Comparison of ENCODE assay signal across 1 cellular context in the genomic region with DNA sequence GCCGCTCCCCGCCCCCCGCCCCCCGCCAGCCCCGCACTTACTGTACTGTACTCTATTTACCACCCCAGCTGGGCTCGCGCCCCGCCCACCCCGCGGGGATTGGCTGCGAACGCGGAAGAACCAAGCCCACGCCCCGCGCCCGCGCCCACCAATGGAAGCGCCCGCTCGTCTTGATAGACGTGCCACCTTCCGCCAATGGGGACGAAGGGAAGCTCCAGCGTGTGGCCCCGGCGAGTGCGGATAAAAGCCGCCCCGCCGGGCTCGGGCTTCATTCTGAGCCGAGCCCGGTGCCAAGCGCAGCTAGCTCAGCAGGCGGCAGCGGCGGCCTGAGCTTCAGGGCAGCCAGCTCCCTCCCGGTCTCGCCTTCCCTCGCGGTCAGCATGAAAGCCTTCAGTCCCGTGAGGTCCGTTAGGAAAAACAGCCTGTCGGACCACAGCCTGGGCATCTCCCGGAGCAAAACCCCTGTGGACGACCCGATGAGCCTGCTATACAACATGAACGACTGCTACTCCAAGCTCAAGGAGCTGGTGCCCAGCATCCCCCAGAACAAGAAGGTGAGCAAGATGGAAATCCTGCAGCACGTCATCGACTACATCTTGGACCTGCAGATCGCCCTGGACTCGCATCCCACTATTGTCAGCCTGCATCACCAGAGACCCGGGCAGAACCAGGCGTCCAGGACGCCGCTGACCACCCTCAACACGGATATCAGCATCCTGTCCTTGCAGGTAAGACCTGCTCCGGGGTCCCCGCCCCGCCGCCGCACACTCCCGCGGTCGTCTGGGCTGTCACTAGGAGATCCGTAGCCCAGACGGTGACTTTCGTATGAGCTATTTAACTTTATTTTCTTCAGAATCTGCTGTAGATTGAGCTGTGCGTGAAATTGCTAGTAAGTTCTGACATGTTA.
TF ChIP-seq lines count a peak whose summit lies in the region.

A gene with protein sequence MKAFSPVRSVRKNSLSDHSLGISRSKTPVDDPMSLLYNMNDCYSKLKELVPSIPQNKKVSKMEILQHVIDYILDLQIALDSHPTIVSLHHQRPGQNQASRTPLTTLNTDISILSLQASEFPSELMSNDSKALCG (plus strand): TSS at position 271 of the 907 bp plus-strand sequence. CDS start 110 bp downstream, at position 381.

TF ChIP-seq in GM12878, 131 proteins besides CTCF, POLR2A, EP300 and RAD21 (continued from another document and continues in another):
- TF ChIP-seq, protein P1, sequence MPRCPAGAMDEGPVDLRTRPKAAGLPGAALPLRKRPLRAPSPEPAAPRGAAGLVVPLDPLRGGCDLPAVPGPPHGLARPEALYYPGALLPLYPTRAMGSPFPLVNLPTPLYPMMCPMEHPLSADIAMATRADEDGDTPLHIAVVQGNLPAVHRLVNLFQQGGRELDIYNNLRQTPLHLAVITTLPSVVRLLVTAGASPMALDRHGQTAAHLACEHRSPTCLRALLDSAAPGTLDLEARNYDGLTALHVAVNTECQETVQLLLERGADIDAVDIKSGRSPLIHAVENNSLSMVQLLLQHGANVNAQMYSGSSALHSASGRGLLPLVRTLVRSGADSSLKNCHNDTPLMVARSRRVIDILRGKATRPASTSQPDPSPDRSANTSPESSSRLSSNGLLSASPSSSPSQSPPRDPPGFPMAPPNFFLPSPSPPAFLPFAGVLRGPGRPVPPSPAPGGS (IDR thresholded peaks at IDR 0.05; ENCODE audit: borderline replicate concordance, insufficient read depth, low read depth, low read length, poor library complexity, severe bottlenecking), result peak; percentile 52
- peak; percentile 83 for TF ChIP-seq SMARCA5 (IDR thresholded peaks at IDR 0.05)
- TF ChIP-seq NR2F1 (conservative IDR thresholded peaks at IDR 0.05), result 0 out of 2 replicates have a peak, but pooled peaks have one; percentile 38
- TF ChIP-seq, protein P2, sequence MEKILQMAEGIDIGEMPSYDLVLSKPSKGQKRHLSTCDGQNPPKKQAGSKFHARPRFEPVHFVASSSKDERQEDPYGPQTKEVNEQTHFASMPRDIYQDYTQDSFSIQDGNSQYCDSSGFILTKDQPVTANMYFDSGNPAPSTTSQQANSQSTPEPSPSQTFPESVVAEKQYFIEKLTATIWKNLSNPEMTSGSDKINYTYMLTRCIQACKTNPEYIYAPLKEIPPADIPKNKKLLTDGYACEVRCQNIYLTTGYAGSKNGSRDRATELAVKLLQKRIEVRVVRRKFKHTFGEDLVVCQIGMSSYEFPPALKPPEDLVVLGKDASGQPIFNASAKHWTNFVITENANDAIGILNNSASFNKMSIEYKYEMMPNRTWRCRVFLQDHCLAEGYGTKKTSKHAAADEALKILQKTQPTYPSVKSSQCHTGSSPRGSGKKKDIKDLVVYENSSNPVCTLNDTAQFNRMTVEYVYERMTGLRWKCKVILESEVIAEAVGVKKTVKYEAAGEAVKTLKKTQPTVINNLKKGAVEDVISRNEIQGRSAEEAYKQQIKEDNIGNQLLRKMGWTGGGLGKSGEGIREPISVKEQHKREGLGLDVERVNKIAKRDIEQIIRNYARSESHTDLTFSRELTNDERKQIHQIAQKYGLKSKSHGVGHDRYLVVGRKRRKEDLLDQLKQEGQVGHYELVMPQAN (conservative IDR thresholded peaks at IDR 0.05), result peak; percentile 85
- 0 out of 2 replicates have a peak, but pooled peaks have one; percentile 40 for TF ChIP-seq JUND (IDR thresholded peaks at IDR 0.05; ENCODE audit: low read depth, low read length)
- TF ChIP-seq MEF2B (IDR thresholded peaks at IDR 0.05; ENCODE audit: partially characterized antibody, poor library complexity, severe bottlenecking), result no peak
- TF ChIP-seq TCF12 (IDR thresholded peaks at IDR 0.05; ENCODE audit: low read depth, low read length), result peak; percentile 91
- no peak for TF ChIP-seq SMC3 (IDR thresholded peaks at IDR 0.05; ENCODE audit: borderline replicate concordance, low read length)
- TF ChIP-seq, protein P3, sequence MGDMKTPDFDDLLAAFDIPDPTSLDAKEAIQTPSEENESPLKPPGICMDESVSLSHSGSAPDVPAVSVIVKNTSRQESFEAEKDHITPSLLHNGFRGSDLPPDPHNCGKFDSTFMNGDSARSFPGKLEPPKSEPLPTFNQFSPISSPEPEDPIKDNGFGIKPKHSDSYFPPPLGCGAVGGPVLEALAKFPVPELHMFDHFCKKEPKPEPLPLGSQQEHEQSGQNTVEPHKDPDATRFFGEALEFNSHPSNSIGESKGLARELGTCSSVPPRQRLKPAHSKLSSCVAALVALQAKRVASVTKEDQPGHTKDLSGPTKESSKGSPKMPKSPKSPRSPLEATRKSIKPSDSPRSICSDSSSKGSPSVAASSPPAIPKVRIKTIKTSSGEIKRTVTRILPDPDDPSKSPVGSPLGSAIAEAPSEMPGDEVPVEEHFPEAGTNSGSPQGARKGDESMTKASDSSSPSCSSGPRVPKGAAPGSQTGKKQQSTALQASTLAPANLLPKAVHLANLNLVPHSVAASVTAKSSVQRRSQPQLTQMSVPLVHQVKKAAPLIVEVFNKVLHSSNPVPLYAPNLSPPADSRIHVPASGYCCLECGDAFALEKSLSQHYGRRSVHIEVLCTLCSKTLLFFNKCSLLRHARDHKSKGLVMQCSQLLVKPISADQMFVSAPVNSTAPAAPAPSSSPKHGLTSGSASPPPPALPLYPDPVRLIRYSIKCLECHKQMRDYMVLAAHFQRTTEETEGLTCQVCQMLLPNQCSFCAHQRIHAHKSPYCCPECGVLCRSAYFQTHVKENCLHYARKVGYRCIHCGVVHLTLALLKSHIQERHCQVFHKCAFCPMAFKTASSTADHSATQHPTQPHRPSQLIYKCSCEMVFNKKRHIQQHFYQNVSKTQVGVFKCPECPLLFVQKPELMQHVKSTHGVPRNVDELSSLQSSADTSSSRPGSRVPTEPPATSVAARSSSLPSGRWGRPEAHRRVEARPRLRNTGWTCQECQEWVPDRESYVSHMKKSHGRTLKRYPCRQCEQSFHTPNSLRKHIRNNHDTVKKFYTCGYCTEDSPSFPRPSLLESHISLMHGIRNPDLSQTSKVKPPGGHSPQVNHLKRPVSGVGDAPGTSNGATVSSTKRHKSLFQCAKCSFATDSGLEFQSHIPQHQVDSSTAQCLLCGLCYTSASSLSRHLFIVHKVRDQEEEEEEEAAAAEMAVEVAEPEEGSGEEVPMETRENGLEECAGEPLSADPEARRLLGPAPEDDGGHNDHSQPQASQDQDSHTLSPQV (IDR thresholded peaks at IDR 0.05), result no peak
- peak; percentile 74; the same call in 1 of the 2 replicates for TF ChIP-seq MXI1 (IDR thresholded peaks at IDR 0.05; ENCODE audit: low read depth, low read length)
- peak; percentile 62 for TF ChIP-seq CREB1 (IDR thresholded peaks at IDR 0.05; ENCODE audit: low read depth)
- peak; percentile 99 for TF ChIP-seq POLR2AphosphoS2 (IDR thresholded peaks at IDR 0.05; ENCODE audit: low read depth, low read length)
- peak; percentile 34; the same call in 1 of the 2 replicates for TF ChIP-seq KAT2A (conservative IDR thresholded peaks at IDR 0.05; ENCODE audit: control insufficient read depth, low read depth, low read length)
- peak; percentile 92 for TF ChIP-seq STAT1 (conservative IDR thresholded peaks at IDR 0.05)
- TF ChIP-seq NFIC (IDR thresholded peaks at IDR 0.05; ENCODE audit: low read depth, low read length), result no peak
- TF ChIP-seq BMI1 (IDR thresholded peaks at IDR 0.05; ENCODE audit: borderline replicate concordance), result no peak
- 0 out of 3 replicates have a peak, but pooled peaks of 1 of the 2 experiments have one; percentile 9 for TF ChIP-seq EGR1 (IDR thresholded peaks at IDR 0.05; ENCODE audit: borderline replicate concordance in 1 of 2, low read depth in 2 of 2, low read length in 2 of 2)
- TF ChIP-seq, protein P4, sequence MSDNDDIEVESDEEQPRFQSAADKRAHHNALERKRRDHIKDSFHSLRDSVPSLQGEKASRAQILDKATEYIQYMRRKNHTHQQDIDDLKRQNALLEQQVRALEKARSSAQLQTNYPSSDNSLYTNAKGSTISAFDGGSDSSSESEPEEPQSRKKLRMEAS (IDR thresholded peaks at IDR 0.05; ENCODE audit: low read depth, low read length), result no peak; the same call in 1 of the 2 replicates
- no peak; the same call in 1 of the 2 replicates for TF ChIP-seq NFYA (IDR thresholded peaks at IDR 0.05; ENCODE audit: borderline replicate concordance, low read depth, low read length)
- 0 out of 2 replicates have a peak, but pooled peaks have one; percentile 20 for TF ChIP-seq EED (IDR thresholded peaks at IDR 0.05; ENCODE audit: low read depth)
- TF ChIP-seq ASH2L (IDR thresholded peaks at IDR 0.05; ENCODE audit: borderline replicate concordance, low read depth), result no peak
- peak; percentile 66 for TF ChIP-seq IKZF1 (conservative IDR thresholded peaks at IDR 0.05)
- TF ChIP-seq, protein P5, sequence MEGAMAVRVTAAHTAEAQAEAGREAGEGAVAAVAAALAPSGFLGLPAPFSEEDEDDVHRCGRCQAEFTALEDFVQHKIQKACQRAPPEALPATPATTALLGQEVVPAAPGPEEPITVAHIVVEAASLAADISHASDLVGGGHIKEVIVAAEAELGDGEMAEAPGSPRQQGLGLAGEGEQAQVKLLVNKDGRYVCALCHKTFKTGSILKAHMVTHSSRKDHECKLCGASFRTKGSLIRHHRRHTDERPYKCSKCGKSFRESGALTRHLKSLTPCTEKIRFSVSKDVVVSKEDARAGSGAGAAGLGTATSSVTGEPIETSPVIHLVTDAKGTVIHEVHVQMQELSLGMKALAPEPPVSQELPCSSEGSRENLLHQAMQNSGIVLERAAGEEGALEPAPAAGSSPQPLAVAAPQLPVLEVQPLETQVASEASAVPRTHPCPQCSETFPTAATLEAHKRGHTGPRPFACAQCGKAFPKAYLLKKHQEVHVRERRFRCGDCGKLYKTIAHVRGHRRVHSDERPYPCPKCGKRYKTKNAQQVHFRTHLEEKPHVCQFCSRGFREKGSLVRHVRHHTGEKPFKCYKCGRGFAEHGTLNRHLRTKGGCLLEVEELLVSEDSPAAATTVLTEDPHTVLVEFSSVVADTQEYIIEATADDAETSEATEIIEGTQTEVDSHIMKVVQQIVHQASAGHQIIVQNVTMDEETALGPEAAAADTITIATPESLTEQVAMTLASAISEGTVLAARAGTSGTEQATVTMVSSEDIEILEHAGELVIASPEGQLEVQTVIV (IDR thresholded peaks at IDR 0.05; ENCODE audit: borderline replicate concordance, partially characterized antibody), result peak; percentile 67
- TF ChIP-seq JUNB (IDR thresholded peaks at IDR 0.05), result no peak
- TF ChIP-seq, protein P6, sequence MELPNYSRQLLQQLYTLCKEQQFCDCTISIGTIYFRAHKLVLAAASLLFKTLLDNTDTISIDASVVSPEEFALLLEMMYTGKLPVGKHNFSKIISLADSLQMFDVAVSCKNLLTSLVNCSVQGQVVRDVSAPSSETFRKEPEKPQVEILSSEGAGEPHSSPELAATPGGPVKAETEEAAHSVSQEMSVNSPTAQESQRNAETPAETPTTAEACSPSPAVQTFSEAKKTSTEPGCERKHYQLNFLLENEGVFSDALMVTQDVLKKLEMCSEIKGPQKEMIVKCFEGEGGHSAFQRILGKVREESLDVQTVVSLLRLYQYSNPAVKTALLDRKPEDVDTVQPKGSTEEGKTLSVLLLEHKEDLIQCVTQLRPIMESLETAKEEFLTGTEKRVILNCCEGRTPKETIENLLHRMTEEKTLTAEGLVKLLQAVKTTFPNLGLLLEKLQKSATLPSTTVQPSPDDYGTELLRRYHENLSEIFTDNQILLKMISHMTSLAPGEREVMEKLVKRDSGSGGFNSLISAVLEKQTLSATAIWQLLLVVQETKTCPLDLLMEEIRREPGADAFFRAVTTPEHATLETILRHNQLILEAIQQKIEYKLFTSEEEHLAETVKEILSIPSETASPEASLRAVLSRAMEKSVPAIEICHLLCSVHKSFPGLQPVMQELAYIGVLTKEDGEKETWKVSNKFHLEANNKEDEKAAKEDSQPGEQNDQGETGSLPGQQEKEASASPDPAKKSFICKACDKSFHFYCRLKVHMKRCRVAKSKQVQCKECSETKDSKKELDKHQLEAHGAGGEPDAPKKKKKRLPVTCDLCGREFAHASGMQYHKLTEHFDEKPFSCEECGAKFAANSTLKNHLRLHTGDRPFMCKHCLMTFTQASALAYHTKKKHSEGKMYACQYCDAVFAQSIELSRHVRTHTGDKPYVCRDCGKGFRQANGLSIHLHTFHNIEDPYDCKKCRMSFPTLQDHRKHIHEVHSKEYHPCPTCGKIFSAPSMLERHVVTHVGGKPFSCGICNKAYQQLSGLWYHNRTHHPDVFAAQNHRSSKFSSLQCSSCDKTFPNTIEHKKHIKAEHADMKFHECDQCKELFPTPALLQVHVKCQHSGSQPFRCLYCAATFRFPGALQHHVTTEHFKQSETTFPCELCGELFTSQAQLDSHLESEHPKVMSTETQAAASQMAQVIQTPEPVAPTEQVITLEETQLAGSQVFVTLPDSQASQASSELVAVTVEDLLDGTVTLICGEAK (IDR thresholded peaks at IDR 0.05; ENCODE audit: borderline replicate concordance), result no peak
- TF ChIP-seq HDGF (IDR thresholded peaks at IDR 0.05), result no peak
- no peak for TF ChIP-seq HDAC2 (IDR thresholded peaks at IDR 0.05)
- TF ChIP-seq ATF7 (IDR thresholded peaks at IDR 0.05; ENCODE audit: low read depth), result peak; percentile 49; the same call in 1 of the 2 replicates
- TF ChIP-seq, protein P7, sequence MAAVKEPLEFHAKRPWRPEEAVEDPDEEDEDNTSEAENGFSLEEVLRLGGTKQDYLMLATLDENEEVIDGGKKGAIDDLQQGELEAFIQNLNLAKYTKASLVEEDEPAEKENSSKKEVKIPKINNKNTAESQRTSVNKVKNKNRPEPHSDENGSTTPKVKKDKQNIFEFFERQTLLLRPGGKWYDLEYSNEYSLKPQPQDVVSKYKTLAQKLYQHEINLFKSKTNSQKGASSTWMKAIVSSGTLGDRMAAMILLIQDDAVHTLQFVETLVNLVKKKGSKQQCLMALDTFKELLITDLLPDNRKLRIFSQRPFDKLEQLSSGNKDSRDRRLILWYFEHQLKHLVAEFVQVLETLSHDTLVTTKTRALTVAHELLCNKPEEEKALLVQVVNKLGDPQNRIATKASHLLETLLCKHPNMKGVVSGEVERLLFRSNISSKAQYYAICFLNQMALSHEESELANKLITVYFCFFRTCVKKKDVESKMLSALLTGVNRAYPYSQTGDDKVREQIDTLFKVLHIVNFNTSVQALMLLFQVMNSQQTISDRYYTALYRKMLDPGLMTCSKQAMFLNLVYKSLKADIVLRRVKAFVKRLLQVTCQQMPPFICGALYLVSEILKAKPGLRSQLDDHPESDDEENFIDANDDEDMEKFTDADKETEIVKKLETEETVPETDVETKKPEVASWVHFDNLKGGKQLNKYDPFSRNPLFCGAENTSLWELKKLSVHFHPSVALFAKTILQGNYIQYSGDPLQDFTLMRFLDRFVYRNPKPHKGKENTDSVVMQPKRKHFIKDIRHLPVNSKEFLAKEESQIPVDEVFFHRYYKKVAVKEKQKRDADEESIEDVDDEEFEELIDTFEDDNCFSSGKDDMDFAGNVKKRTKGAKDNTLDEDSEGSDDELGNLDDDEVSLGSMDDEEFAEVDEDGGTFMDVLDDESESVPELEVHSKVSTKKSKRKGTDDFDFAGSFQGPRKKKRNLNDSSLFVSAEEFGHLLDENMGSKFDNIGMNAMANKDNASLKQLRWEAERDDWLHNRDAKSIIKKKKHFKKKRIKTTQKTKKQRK (IDR thresholded peaks at IDR 0.05; ENCODE audit: low read depth, low read length), result no peak; the same call in 1 of the 2 replicates
- TF ChIP-seq NBN (IDR thresholded peaks at IDR 0.05), result no peak; the same call in none of the 2 replicates
- no peak for TF ChIP-seq CHD4 (IDR thresholded peaks at IDR 0.05)
- TF ChIP-seq IKZF2 (IDR thresholded peaks at IDR 0.05), result peak; percentile 62 to 72
- TF ChIP-seq SUZ12 (IDR thresholded peaks at IDR 0.05; ENCODE audit: unreplicated experiment), result no peak
- no peak for TF ChIP-seq MYB (IDR thresholded peaks at IDR 0.05; ENCODE audit: borderline replicate concordance, low read depth, low read length)
- TF ChIP-seq BRCA1 (IDR thresholded peaks at IDR 0.05; ENCODE audit: low read depth, low read length), result no peak
- TF ChIP-seq SMAD1 (IDR thresholded peaks at IDR 0.05; ENCODE audit: low read depth, partially characterized antibody), result peak; percentile 98
